In genomic region chr17:50707296-50708049, GRCh38 we compare ENCODE assay signal across 1 cellular context.
TF ChIP-seq lines count a peak whose summit lies in the region.

A gene with protein sequence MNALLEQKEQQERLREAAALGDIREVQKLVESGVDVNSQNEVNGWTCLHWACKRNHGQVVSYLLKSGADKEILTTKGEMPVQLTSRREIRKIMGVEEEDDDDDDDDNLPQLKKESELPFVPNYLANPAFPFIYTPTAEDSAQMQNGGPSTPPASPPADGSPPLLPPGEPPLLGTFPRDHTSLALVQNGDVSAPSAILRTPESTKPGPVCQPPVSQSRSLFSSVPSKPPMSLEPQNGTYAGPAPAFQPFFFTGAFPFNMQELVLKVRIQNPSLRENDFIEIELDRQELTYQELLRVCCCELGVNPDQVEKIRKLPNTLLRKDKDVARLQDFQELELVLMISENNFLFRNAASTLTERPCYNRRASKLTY (minus strand): TSS chr17:50707914. CDS start chr17:50707654, 260 bp downstream.

TF ChIP-seq in K562, 482 proteins besides CTCF, POLR2A, EP300 and RAD21 (continued from another document and continues in another):
- TF ChIP-seq TRIM28 (IDR thresholded peaks at IDR 0.05): 0 out of 2 replicates have a peak, but pooled peaks have one; percentile 29
- TF ChIP-seq ZNF668 (CRISPR knock-in tag; IDR thresholded peaks at IDR 0.05): no peak
- TF ChIP-seq SRSF1 (IDR thresholded peaks at IDR 0.05; ENCODE audit: low read depth, low read length): no peak
- peak; percentile 4; the same call in 1 of the 2 replicates for TF ChIP-seq NFRKB (IDR thresholded peaks at IDR 0.05; ENCODE audit: low read depth)
- no peak for TF ChIP-seq ZNF212 (CRISPR knock-in tag; IDR thresholded peaks at IDR 0.05)
- TF ChIP-seq TAF7 (tag; IDR thresholded peaks at IDR 0.05): no peak
- TF ChIP-seq SMAD1 (IDR thresholded peaks at IDR 0.05; ENCODE audit: low read depth, low read length, partially characterized antibody): peak; percentile 71
- peak; percentile 98 for TF ChIP-seq GTF2E2 (tag; IDR thresholded peaks at IDR 0.05)
- TF ChIP-seq ZSCAN29 (IDR thresholded peaks at IDR 0.05): no peak; the same call in 1 of the 2 replicates
- TF ChIP-seq EHMT2 (IDR thresholded peaks at IDR 0.05): no peak
- TF ChIP-seq HMGXB4 (CRISPR knock-in tag; IDR thresholded peaks at IDR 0.05): 0 out of 2 replicates have a peak, but pooled peaks have one; percentile 47
- no peak for TF ChIP-seq E2F8 (IDR thresholded peaks at IDR 0.05; ENCODE audit: low read depth, partially characterized antibody)
- TF ChIP-seq PHF8 (IDR thresholded peaks at IDR 0.05; ENCODE audit: borderline replicate concordance, low read length): peak; percentile 81
- no peak for TF ChIP-seq SMARCA4 (IDR thresholded peaks at IDR 0.05)
- TF ChIP-seq ZNF699 (CRISPR knock-in tag; IDR thresholded peaks at IDR 0.05; ENCODE audit: insufficient replicate concordance): no peak
- TF ChIP-seq, protein P1, sequence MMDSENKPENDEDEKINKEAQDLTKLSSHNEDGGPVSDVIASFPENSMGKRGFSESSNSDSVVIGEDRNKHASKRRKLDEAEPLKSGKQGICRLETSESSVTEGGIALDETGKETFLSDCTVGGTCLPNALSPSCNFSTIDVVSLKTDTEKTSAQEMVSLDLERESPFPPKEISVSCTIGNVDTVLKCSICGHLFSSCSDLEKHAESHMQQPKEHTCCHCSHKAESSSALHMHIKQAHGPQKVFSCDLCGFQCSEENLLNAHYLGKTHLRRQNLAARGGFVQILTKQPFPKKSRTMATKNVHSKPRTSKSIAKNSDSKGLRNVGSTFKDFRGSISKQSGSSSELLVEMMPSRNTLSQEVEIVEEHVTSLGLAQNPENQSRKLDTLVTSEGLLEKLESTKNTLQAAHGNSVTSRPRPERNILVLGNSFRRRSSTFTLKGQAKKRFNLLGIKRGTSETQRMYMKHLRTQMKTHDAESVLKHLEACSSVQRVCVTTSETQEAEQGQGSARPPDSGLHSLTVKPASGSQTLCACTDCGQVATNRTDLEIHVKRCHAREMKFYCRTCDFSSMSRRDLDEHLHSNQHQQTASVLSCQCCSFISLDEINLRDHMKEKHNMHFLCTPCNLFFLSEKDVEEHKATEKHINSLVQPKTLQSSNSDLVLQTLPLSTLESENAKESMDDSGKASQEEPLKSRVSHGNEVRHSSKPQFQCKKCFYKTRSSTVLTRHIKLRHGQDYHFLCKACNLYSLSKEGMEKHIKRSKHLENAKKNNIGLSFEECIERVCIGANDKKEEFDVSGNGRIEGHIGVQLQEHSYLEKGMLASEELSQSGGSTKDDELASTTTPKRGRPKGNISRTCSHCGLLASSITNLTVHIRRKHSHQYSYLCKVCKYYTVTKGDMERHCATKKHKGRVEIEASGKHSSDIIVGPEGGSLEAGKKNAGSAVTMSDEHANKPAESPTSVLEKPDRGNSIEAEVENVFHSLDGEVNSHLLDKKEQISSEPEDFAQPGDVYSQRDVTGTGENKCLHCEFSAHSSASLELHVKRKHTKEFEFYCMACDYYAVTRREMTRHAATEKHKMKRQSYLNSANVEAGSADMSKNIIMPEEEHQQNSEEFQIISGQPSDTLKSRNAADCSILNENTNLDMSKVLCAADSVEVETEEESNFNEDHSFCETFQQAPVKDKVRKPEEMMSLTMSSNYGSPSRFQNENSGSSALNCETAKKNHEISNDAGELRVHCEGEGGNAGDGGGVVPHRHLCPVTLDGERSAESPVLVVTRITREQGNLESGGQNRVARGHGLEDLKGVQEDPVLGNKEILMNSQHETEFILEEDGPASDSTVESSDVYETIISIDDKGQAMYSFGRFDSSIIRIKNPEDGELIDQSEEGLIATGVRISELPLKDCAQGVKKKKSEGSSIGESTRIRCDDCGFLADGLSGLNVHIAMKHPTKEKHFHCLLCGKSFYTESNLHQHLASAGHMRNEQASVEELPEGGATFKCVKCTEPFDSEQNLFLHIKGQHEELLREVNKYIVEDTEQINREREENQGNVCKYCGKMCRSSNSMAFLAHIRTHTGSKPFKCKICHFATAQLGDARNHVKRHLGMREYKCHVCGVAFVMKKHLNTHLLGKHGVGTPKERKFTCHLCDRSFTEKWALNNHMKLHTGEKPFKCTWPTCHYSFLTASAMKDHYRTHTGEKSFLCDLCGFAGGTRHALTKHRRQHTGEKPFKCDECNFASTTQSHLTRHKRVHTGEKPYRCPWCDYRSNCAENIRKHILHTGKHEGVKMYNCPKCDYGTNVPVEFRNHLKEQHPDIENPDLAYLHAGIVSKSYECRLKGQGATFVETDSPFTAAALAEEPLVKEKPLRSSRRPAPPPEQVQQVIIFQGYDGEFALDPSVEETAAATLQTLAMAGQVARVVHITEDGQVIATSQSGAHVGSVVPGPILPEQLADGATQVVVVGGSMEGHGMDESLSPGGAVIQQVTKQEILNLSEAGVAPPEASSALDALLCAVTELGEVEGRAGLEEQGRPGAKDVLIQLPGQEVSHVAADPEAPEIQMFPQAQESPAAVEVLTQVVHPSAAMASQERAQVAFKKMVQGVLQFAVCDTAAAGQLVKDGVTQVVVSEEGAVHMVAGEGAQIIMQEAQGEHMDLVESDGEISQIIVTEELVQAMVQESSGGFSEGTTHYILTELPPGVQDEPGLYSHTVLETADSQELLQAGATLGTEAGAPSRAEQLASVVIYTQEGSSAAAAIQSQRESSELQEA (IDR thresholded peaks at IDR 0.05; ENCODE audit: low read depth): no peak
- peak; percentile 10 for TF ChIP-seq MEIS2 (IDR thresholded peaks at IDR 0.05; ENCODE audit: partially characterized antibody)
- TF ChIP-seq BRF1 (IDR thresholded peaks at IDR 0.05; ENCODE audit: borderline replicate concordance, extremely low read depth, insufficient read length): no peak
- peak; percentile 51; the same call in 1 of the 2 replicates for TF ChIP-seq ZBTB7A (IDR thresholded peaks at IDR 0.05; ENCODE audit: borderline replicate concordance, control insufficient read depth, low read depth, low read length)
- TF ChIP-seq FOS (IDR thresholded peaks at IDR 0.05; ENCODE audit: extremely low read depth, insufficient read length): no peak
- no peak for TF ChIP-seq BMI1 (IDR thresholded peaks at IDR 0.05; ENCODE audit: low read length)
- no peak for TF ChIP-seq SRSF9 (IDR thresholded peaks at IDR 0.05; ENCODE audit: borderline replicate concordance, low read depth, low read length)
- peak; percentile 88 for TF ChIP-seq RBFOX2 (IDR thresholded peaks at IDR 0.05; ENCODE audit: low read depth, low read length)
- TF ChIP-seq CCAR2 (IDR thresholded peaks at IDR 0.05; ENCODE audit: low read depth, low read length): no peak
- TF ChIP-seq UBTF (IDR thresholded peaks at IDR 0.05; ENCODE audit: borderline replicate concordance in 1 of 2, low read depth in 2 of 2, low read length in 2 of 2): peak; percentile 98
- peak; percentile 90; the same call in 1 of the 2 replicates for TF ChIP-seq ATF7 (IDR thresholded peaks at IDR 0.05)
- TF ChIP-seq KAT2B (IDR thresholded peaks at IDR 0.05; ENCODE audit: low read depth, low read length): no peak
- TF ChIP-seq ZNF75A (CRISPR knock-in tag; IDR thresholded peaks at IDR 0.05): no peak
- no peak for TF ChIP-seq ZNF324 (CRISPR knock-in tag; IDR thresholded peaks at IDR 0.05)
- TF ChIP-seq ZNF124 (CRISPR knock-in tag; IDR thresholded peaks at IDR 0.05): no peak
- TF ChIP-seq ZNF780A (CRISPR knock-in tag; IDR thresholded peaks at IDR 0.05): no peak
- TF ChIP-seq SPI1 (IDR thresholded peaks at IDR 0.05; ENCODE audit: borderline replicate concordance, low read depth, low read length): 0 out of 2 replicates have a peak, but pooled peaks have one; percentile 16
- TF ChIP-seq TFAP4 (CRISPR knock-in tag; IDR thresholded peaks at IDR 0.05; ENCODE audit: borderline replicate concordance): peak; percentile 69
- TF ChIP-seq ZZZ3 (IDR thresholded peaks at IDR 0.05): no peak
- TF ChIP-seq, protein P2, sequence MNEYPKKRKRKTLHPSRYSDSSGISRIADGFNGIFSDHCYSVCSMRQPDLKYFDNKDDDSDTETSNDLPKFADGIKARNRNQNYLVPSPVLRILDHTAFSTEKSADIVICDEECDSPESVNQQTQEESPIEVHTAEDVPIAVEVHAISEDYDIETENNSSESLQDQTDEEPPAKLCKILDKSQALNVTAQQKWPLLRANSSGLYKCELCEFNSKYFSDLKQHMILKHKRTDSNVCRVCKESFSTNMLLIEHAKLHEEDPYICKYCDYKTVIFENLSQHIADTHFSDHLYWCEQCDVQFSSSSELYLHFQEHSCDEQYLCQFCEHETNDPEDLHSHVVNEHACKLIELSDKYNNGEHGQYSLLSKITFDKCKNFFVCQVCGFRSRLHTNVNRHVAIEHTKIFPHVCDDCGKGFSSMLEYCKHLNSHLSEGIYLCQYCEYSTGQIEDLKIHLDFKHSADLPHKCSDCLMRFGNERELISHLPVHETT (CRISPR knock-in tag; conservative IDR thresholded peaks at IDR 0.05 in 1 of 2, IDR thresholded peaks at IDR 0.05 in 1 of 2): peak in 1 of 2 experiments; percentile 100; a peak in 3 of 4 replicates
- TF ChIP-seq, protein P3, sequence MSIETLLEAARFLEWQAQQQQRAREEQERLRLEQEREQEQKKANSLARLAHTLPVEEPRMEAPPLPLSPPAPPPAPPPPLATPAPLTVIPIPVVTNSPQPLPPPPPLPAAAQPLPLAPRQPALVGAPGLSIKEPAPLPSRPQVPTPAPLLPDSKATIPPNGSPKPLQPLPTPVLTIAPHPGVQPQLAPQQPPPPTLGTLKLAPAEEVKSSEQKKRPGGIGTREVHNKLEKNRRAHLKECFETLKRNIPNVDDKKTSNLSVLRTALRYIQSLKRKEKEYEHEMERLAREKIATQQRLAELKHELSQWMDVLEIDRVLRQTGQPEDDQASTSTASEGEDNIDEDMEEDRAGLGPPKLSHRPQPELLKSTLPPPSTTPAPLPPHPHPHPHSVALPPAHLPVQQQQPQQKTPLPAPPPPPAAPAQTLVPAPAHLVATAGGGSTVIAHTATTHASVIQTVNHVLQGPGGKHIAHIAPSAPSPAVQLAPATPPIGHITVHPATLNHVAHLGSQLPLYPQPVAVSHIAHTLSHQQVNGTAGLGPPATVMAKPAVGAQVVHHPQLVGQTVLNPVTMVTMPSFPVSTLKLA (conservative IDR thresholded peaks at IDR 0.05): peak; percentile 67 to 78
- no peak for TF ChIP-seq SNAPC5 (CRISPR knock-in tag; IDR thresholded peaks at IDR 0.05)
- no peak for TF ChIP-seq SNIP1 (IDR thresholded peaks at IDR 0.05; ENCODE audit: low read depth)
- no peak for TF ChIP-seq SRSF3 (IDR thresholded peaks at IDR 0.05; ENCODE audit: insufficient read depth, low read length)
- peak; percentile 98 for TF ChIP-seq MEF2D (tag; conservative IDR thresholded peaks at IDR 0.05; ENCODE audit: low read depth)
- TF ChIP-seq, protein P4, sequence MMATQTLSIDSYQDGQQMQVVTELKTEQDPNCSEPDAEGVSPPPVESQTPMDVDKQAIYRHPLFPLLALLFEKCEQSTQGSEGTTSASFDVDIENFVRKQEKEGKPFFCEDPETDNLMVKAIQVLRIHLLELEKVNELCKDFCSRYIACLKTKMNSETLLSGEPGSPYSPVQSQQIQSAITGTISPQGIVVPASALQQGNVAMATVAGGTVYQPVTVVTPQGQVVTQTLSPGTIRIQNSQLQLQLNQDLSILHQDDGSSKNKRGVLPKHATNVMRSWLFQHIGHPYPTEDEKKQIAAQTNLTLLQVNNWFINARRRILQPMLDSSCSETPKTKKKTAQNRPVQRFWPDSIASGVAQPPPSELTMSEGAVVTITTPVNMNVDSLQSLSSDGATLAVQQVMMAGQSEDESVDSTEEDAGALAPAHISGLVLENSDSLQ (IDR thresholded peaks at IDR 0.05): no peak
